Comparison of ENCODE assay signal across 1 cellular context in genomic region chr10:99845837-99846382, GRCh38.
TF ChIP-seq lines count a peak whose summit lies in the region.

No MANE protein-coding gene starts in this region.

TF ChIP-seq in K562, 482 proteins besides CTCF, POLR2A, EP300 and RAD21 (continued from another document and continues in another):
- TF ChIP-seq ZNF280A (IDR thresholded peaks at IDR 0.05; ENCODE audit: low read depth, partially characterized antibody), result no peak
- no peak for TF ChIP-seq PRPF4 (IDR thresholded peaks at IDR 0.05; ENCODE audit: insufficient read depth, low read depth, low read length, poor library complexity, severe bottlenecking)
- no peak for TF ChIP-seq MECOM (CRISPR knock-in tag; IDR thresholded peaks at IDR 0.05)
- peak; percentile 31; the same call in 1 of the 2 replicates for TF ChIP-seq CTBP1 (IDR thresholded peaks at IDR 0.05; ENCODE audit: borderline replicate concordance)
- 0 out of 2 replicates have a peak, but pooled peaks have one; percentile 30 for TF ChIP-seq GABPB1 (CRISPR knock-in tag; IDR thresholded peaks at IDR 0.05)
- TF ChIP-seq NRF1 (conservative IDR thresholded peaks at IDR 0.05 in 1 of 2, IDR thresholded peaks at IDR 0.05 in 1 of 2), result no peak
- peak; percentile 79 for TF ChIP-seq SMC3 (conservative IDR thresholded peaks at IDR 0.05; ENCODE audit: insufficient read depth, low read depth, low read length)
- no peak for TF ChIP-seq E2F6 (IDR thresholded peaks at IDR 0.05; ENCODE audit: borderline replicate concordance in 1 of 2, extremely low read depth in 1 of 2, insufficient read depth in 1 of 2, insufficient read length in 1 of 2, low read depth in 1 of 2, low read length in 1 of 2, poor library complexity in 1 of 2, severe bottlenecking in 1 of 2)
- no peak for TF ChIP-seq ELF1 (tag; IDR thresholded peaks at IDR 0.05)
- TF ChIP-seq L3MBTL2 (IDR thresholded peaks at IDR 0.05), result peak; percentile 63
- TF ChIP-seq KHSRP (IDR thresholded peaks at IDR 0.05), result no peak
- no peak for TF ChIP-seq ZC3H11A (IDR thresholded peaks at IDR 0.05; ENCODE audit: low read depth, low read length)
- TF ChIP-seq SPI1 (IDR thresholded peaks at IDR 0.05; ENCODE audit: borderline replicate concordance, low read depth, low read length), result peak; percentile 18; the same call in 1 of the 2 replicates
- TF ChIP-seq STAG1 (CRISPR knock-in tag; IDR thresholded peaks at IDR 0.05; ENCODE audit: borderline replicate concordance), result peak; percentile 73
- no peak for TF ChIP-seq ZNF707 (CRISPR knock-in tag; conservative IDR thresholded peaks at IDR 0.05)
- no peak for TF ChIP-seq KAT7 (CRISPR knock-in tag; IDR thresholded peaks at IDR 0.05; ENCODE audit: borderline replicate concordance)
- peak; percentile 27; the same call in 1 of the 2 replicates for TF ChIP-seq RB1 (IDR thresholded peaks at IDR 0.05; ENCODE audit: low read depth)
- no peak for TF ChIP-seq HNRNPK (IDR thresholded peaks at IDR 0.05; ENCODE audit: low read depth, low read length, poor library complexity, severe bottlenecking)
- TF ChIP-seq NKRF (IDR thresholded peaks at IDR 0.05; ENCODE audit: borderline replicate concordance), result no peak
- TF ChIP-seq CHD2 (IDR thresholded peaks at IDR 0.05; ENCODE audit: low read depth, low read length), result no peak
- peak; percentile 83 for TF ChIP-seq CEBPB (tag; IDR thresholded peaks at IDR 0.05)
- no peak for TF ChIP-seq CHAMP1 (IDR thresholded peaks at IDR 0.05)
- no peak for TF ChIP-seq HIVEP1 (CRISPR knock-in tag; IDR thresholded peaks at IDR 0.05)
- no peak for TF ChIP-seq SMAD1 (IDR thresholded peaks at IDR 0.05; ENCODE audit: low read depth, low read length, partially characterized antibody)
- TF ChIP-seq SAFB (IDR thresholded peaks at IDR 0.05; ENCODE audit: borderline replicate concordance, low read depth, low read length), result no peak
- 0 out of 6 replicates have a peak, but pooled peaks of 1 of the 3 experiments have one; percentile 57 for TF ChIP-seq ZBTB11 (CRISPR knock-in tag; IDR thresholded peaks at IDR 0.05)
- TF ChIP-seq E4F1 (CRISPR knock-in tag; IDR thresholded peaks at IDR 0.05; ENCODE audit: borderline replicate concordance), result no peak
- TF ChIP-seq BDP1 (IDR thresholded peaks at IDR 0.05; ENCODE audit: insufficient read depth, insufficient read length), result no peak
- TF ChIP-seq FOXK1 (CRISPR knock-in tag; IDR thresholded peaks at IDR 0.05; ENCODE audit: borderline replicate concordance), result no peak
- no peak for TF ChIP-seq ZNF644 (tag; IDR thresholded peaks at IDR 0.05; ENCODE audit: low read depth)
- no peak for TF ChIP-seq HMBOX1 (IDR thresholded peaks at IDR 0.05)
- no peak for TF ChIP-seq TBP (optimal IDR thresholded peaks at IDR 0.05; ENCODE audit: low read depth, low read length)
- TF ChIP-seq ZBTB40 (IDR thresholded peaks at IDR 0.05), result peak; percentile 30; the same call in 1 of the 2 replicates
- TF ChIP-seq ZBTB40 (CRISPR knock-in tag; IDR thresholded peaks at IDR 0.05), result no peak
